22 cellular contexts compared by ENCODE assay signal in the genomic region with DNA sequence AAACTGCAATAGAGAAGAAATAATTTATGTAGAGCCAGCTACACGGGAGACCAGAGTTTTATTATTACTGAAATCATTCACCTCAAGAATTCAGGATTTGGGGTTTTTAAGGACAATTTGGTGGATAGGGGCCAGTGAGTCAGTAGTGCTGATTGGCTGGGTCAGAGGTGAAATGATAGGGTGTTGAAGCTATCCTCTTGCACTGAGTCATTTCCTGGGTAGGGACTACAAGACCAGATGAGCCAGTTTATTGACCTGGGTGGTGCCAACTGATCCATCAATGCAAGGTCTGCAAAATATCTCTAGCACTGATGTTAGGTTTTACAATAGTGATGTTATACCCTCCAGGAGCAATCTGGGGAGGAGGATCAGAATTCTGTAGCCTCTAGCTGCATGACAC.
DNase-seq lines count a peak whose midpoint lies in the region; ATAC-seq and TF ChIP-seq lines count a peak whose summit lies in the region.
"Had no signal": no experiment of that assay in that cellular context is flagged by ENCODE, and none has a peak within 500 bp of the region (broad histone marks: within the 10 kb centered on the region; RNA-seq: fewer than 3 reads in every experiment).

No MANE protein-coding gene starts in this region.

- DNase-seq in BJ (ENCODE audit: low read depth), result peak; percentile 59
- DNase-seq in HS-27A (ENCODE audit: low read depth), result peak; percentile 72
- DNase-seq in RWPE1 (ENCODE audit: low spot score), result peak; percentile 25
- DNase-seq in foreskin keratinocyte, result peak in 1 of 2 donors; percentile 48
- no peak for DNase-seq in medulla oblongata (ENCODE audit: extremely low spot score)
- DNase-seq in retina, result no peak
- DNase-seq: activated CD4-positive, alpha-beta T cell treated with anti-CD3 and anti-CD28 coated beads, Interleukin-2, amount 50 U/mL, for 48 hours; activated naive CD4-positive, alpha-beta T cell treated with anti-CD3 and anti-CD28 coated beads, Interleukin-2, amount 10 ng/mL, durations not matched to agents 7 days and 5 days; C1 segment of cervical spinal cord; cerebellar nuclear complex; effector CD8-positive, alpha-beta T cell; H7; hypothalamus; MG63; nephron progenitor cell; stimulated activated CD4-positive, alpha-beta T cell treated with anti-CD3 and anti-CD28 coated beads, Interleukin-4, amount 100 ng/mL, for 4 hours; T-cell had no signal

- CTCF ChIA-PET in BJ (lab: Yijun Ruan, JAX), result interaction anchor here (1.6 kb wide), 1 partner anchor 106 kb away, joined by 4 read pairs; no protein-coding TSS in a partner anchor
- CTCF ChIA-PET in RWPE1 (lab: Yijun Ruan, JAX), result no interaction called here

- H3K27ac ChIP-seq in RWPE1, result no peak overlapping the region
- H3K27ac ChIP-seq in foreskin keratinocyte, result no peak overlapping the region
- H3K27ac ChIP-seq: ascending aorta, prostate gland had no signal

- no peaks in the 10 kb centered on the region for H3K36me3 ChIP-seq in BJ (ENCODE audit: control insufficient read depth, insufficient read depth, low read length)
- H3K36me3 ChIP-seq: ascending aorta, MG63, prostate gland had no signal

- POLR2A ChIA-PET in BJ (lab: Charles Lee) (no interaction called here), RWPE1 (lab: Yijun Ruan, JAX; ENCODE audit: low non-redundant PET) (no interaction called here)

- ATAC-seq in foreskin keratinocyte (peak; percentile 79), GM21529 (IDR thresholded peaks at IDR 0.05; ENCODE audit: unreplicated experiment) (no peak), HG03342 (IDR thresholded peaks at IDR 0.05; ENCODE audit: unreplicated experiment) (no peak)
- ATAC-seq: HepG2, T-cell had no signal

- no peak overlapping the region for H3K4me3 ChIP-seq in BJ (ENCODE audit: low read depth, low read length)
- H3K4me3 ChIP-seq: ascending aorta, MG63, prostate gland had no signal

- H3K4me1 ChIP-seq in foreskin keratinocyte, result peaks cover 8% of the 10 kb centered on the region
- H3K4me1 ChIP-seq: ascending aorta, prostate gland had no signal

- H3K27me3 ChIP-seq in BJ (ENCODE audit: control insufficient read depth, insufficient read depth, low read length) (no peaks in the 10 kb centered on the region), foreskin keratinocyte (no peaks in the 10 kb centered on the region)
- H3K27me3 ChIP-seq: ascending aorta, MG63 had no signal

- TF ChIP-seq CTCF in BJ (IDR thresholded peaks at IDR 0.05; ENCODE audit: insufficient read depth, low read depth, low read length) (no peak), RWPE1 (conservative IDR thresholded peaks at IDR 0.05; ENCODE audit: low read depth) (no peak), foreskin keratinocyte (conservative IDR thresholded peaks at IDR 0.05) (no peak)

Comparison
In these comparisons a context has a peak if more than half of its experiments do, and no peak if none do; other contexts are left out.
1. DNase-seq: peak in BJ (single experiment), HS-27A (single experiment) and RWPE1 (single experiment); none in medulla oblongata (single experiment) and retina (single experiment).